1 cellular context compared by ENCODE assay signal in the genomic region with DNA sequence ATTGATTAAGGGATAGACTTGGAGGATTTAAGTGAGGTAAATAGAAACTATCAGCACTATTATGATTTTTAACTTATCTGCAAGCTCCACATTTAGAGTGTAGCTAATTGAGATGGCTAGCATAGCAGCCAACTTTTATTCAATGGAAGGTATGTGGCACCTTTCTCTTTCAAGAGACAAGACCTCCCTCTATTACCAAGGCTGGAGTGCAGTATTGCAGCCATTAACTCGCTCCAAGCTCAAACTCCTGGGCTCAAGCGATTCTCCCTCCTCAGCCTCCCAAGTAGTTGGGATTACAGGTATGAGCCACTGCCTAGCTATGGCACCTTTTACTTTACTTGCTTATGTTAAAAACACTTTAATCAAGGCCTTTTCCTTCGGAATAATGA.
TF ChIP-seq lines count a peak whose summit lies in the region.

No MANE protein-coding gene starts in this region.

TF ChIP-seq in SK-N-SH, 30 proteins besides CTCF, POLR2A, EP300 and RAD21 (continued from another document):
- TF ChIP-seq EZH2phosphoT487 (IDR thresholded peaks at IDR 0.05; ENCODE audit: borderline replicate concordance, low read depth), result no peak
- no peak for TF ChIP-seq YY1 (IDR thresholded peaks at IDR 0.05; ENCODE audit: low read depth)
- no peak for TF ChIP-seq MXI1 (IDR thresholded peaks at IDR 0.05; ENCODE audit: low read depth, low read length)
- TF ChIP-seq NFIC (IDR thresholded peaks at IDR 0.05; ENCODE audit: borderline replicate concordance), result no peak
- TF ChIP-seq, protein P1, sequence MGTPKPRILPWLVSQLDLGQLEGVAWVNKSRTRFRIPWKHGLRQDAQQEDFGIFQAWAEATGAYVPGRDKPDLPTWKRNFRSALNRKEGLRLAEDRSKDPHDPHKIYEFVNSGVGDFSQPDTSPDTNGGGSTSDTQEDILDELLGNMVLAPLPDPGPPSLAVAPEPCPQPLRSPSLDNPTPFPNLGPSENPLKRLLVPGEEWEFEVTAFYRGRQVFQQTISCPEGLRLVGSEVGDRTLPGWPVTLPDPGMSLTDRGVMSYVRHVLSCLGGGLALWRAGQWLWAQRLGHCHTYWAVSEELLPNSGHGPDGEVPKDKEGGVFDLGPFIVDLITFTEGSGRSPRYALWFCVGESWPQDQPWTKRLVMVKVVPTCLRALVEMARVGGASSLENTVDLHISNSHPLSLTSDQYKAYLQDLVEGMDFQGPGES (IDR thresholded peaks at IDR 0.05; ENCODE audit: low read depth, low read length), result no peak
- no peak for TF ChIP-seq NRF1 (IDR thresholded peaks at IDR 0.05; ENCODE audit: low read depth, low read length)
- no peak for TF ChIP-seq FOSL2 (IDR thresholded peaks at IDR 0.05; ENCODE audit: borderline replicate concordance, low read depth)
- no peak for TF ChIP-seq FOXM1 (IDR thresholded peaks at IDR 0.05; ENCODE audit: low read depth)
- TF ChIP-seq GABPA (IDR thresholded peaks at IDR 0.05; ENCODE audit: low read depth), result no peak
- no peak for TF ChIP-seq POLR2AphosphoS5 (IDR thresholded peaks at IDR 0.05; ENCODE audit: low read depth, low read length)
- no peak for TF ChIP-seq GATA2 (CRISPR knock-in tag; IDR thresholded peaks at IDR 0.05)
TF ChIP-seq in SK-N-SH: peak in this region for 0.
